In the genomic region with DNA sequence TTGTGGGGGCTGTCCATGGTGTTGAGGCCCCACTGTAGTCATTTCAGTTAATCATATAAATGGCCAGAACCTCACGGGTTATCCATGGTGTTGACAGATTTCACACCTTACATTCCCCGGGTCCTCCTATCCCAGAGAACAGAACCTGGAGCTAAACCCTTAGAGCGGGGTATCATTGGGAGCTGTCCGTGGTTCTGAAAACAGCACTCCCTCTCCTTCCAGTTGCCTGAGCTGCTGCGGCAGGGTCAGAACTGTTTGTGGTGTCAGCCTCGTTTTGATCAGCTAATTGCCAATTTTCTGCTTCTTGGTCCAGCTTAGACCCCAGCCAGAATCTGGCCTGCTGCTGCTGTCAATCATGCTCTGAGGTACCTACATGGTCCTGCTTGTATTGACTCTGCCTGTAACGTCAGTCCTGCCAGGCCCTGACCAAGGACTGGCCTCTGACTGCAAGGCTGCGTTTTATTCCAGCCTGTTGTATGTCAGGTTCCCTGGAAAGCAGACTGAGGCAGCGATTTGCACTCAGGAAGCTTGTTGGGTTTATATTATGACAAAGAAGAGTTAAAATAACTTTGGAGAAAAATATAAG, we compare ENCODE assay signal across 8 cellular contexts. TPM values are rescaled to one million over a fixed set of nuclear protein-coding genes. Genes with fewer than 3 reads are reported as not detected.
A peak's percentile ranks its signal among the peaks of the same experiment; 100 is the strongest.
DNase-seq lines count a peak whose midpoint lies in the region; ATAC-seq and TF ChIP-seq lines count a peak whose summit lies in the region.

No MANE protein-coding gene starts in this region.

- no peak overlapping the region for H3K4me3 ChIP-seq in cardiac muscle cell
- H3K4me3 ChIP-seq in foreskin fibroblast (ENCODE audit: low read depth in 1 of 2, low read length in 2 of 2): no peak overlapping the region

- H3K4me1 ChIP-seq in cardiac muscle cell (ENCODE audit: low read depth): no peaks in the 10 kb centered on the region

- in situ Hi-C loops in SK-MEL-5 (cut with HindIII; ENCODE audit: low pct_unique_long_range_greater_than_20kb, low sequenced_read_pairs): no loop called here

- ATAC-seq in Right ventricle myocardium superior (ENCODE audit: poor library complexity) (no peak), GM18505 (IDR thresholded peaks at IDR 0.05; ENCODE audit: unreplicated experiment) (no peak)

- TF ChIP-seq POLR2A in GM18505 (IDR thresholded peaks at IDR 0.05; ENCODE audit: borderline replicate concordance, extremely low read depth, insufficient read depth, insufficient read length): no peak

- TF ChIP-seq CTCF in cardiac muscle cell (IDR thresholded peaks at IDR 0.05; ENCODE audit: low read depth, low read length) (no peak), foreskin fibroblast (IDR thresholded peaks at IDR 0.05; ENCODE audit: low read depth, low read length) (no peak)

- no peaks in the 10 kb centered on the region for H3K9me3 ChIP-seq in cardiac muscle cell (ENCODE audit: low read depth)

- intact Hi-C loops in Right ventricle myocardium superior (cut with DNase I): no loop called here

- H3K27me3 ChIP-seq in cardiac muscle cell: no peaks in the 10 kb centered on the region

- DNase-seq in cardiac muscle cell (ENCODE audit: low read depth in 1 of 2, low spot score in 1 of 2) (peak; percentile 58 to 88), Right ventricle myocardium superior (no peak), SK-MEL-5 (ENCODE audit: low read depth, low spot score) (peak; percentile 30), foreskin fibroblast (peak; percentile 11 to 45), stromal cell of bone marrow (ENCODE audit: low read depth) (peak; percentile 2), NCI-H1417 (lab: John Stamatoyannopoulos, UW) (no peak), COLO668 (lab: John Stamatoyannopoulos, UW; ENCODE audit: unreplicated experiment) (no peak)

- no peak overlapping the region for H3K27ac ChIP-seq in cardiac muscle cell

- H3K36me3 ChIP-seq in cardiac muscle cell: no peaks in the 10 kb centered on the region

RNA-seq across cellular contexts. Expression of a gene that starts 55.8 kb away (rescaled TPM):
- total RNA-seq in cardiac muscle cell (136 and 161 TPM in 2 replicates), Right ventricle myocardium superior (11.0 TPM)
- 17.1 and 21.9 TPM in 2 replicates for polyA plus RNA-seq in cardiac muscle cell
- total RNA-seq in SK-MEL-5 (2014; rRNA removed; shearing (Covaris generic)): 50.1 and 65.4 TPM in 2 replicates
- polyA plus RNA-seq in SK-MEL-5 (2015; cell fraction: cytosol; rRNA removed): 86.8 and 103 TPM in 2 replicates
- 96.1 and 137 TPM in 2 replicates for polyA plus RNA-seq in SK-MEL-5 (2015; cell fraction: nucleus; rRNA removed)

Comparison
In these comparisons a context has a peak if more than half of its experiments do, and no peak if none do; other contexts are left out.
1. DNase-seq: peak in cardiac muscle cell (2 of 2), SK-MEL-5 (single experiment), foreskin fibroblast (2 of 2) and stromal cell of bone marrow (single experiment); none in Right ventricle myocardium superior (single experiment), NCI-H1417 (0 of 3) and COLO668 (single experiment).